Comparison of ENCODE assay signal across 20 cellular contexts in the genomic region with DNA sequence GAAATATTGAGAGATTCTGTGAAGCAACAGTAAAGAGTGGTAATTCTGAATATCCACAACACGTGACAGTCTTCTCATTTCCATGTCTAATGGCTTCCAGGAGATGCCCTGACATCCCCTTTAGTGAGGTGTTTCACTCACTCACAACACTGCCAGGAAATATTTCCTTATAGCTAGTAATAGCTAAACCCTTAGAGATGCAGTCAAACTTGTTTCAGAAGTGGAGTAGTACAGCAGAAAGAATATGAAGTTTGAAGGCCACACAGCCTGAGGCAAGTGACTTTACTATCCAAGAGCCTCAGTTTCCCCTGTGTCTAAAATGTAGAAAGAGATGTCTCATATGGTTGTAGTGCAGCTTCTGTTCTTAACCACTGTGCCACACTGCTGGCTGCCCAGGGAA.
DNase-seq lines count a peak whose midpoint lies in the region; ATAC-seq and TF ChIP-seq lines count a peak whose summit lies in the region.
"Had no signal": no experiment of that assay in that cellular context is flagged by ENCODE, and none has a peak within 500 bp of the region (broad histone marks: within the 10 kb centered on the region; RNA-seq: fewer than 3 reads in every experiment).

No MANE protein-coding gene starts in this region.

- H3K79me1 ChIP-seq in IMR-90 (ENCODE audit: low read depth in 1 of 2, low read length in 2 of 2) (peaks cover 8 to 34% of the 10 kb centered on the region in 2 experiments; a peak in 2 of 4 replicates), mesenchymal stem cell (replicated peaks; ENCODE audit: low read length, poor library complexity, severe bottlenecking) (peaks cover 24% of the 10 kb centered on the region)

- no peaks in the 10 kb centered on the region for H3K9me3 ChIP-seq in IMR-90 (ENCODE audit: control insufficient read depth, insufficient read depth, low read length)
- H3K9me3 ChIP-seq in mesenchymal stem cell (ENCODE audit: control insufficient read depth, low read length) = no peaks in the 10 kb centered on the region
- no peaks in the 10 kb centered on the region for H3K9me3 ChIP-seq in Peyer's patch
- H3K9me3 ChIP-seq: BLaER1, Caco-2, MG63 had no signal

- H4K5ac ChIP-seq in IMR-90 (ENCODE audit: low read depth, low read length) = peak overlapping the region; percentile 31; the same call in 1 of the 2 replicates

- H2AFZ ChIP-seq in IMR-90 (replicated peaks; ENCODE audit: low read length, poor library complexity) = no peak overlapping the region
- no peak overlapping the region for H2AFZ ChIP-seq in mesenchymal stem cell (ENCODE audit: low read depth, low read length)

- dilution Hi-C loops in IMR-90 (cut with HindIII; ENCODE audit: low sequenced_read_pairs, unreplicated experiment) = no loop called here

- ATAC-seq in IMR-90 (ENCODE audit: low read depth) = no peak
- ATAC-seq: K562, Right ventricle myocardium inferior had no signal

- H3K36me3 ChIP-seq in IMR-90 (ENCODE audit: control insufficient read depth, insufficient read depth, low read length) (peaks cover 13% of the 10 kb centered on the region), mesenchymal stem cell (ENCODE audit: control insufficient read depth in 1 of 2, insufficient read depth in 2 of 2, low read depth in 1 of 2, low read length in 2 of 2) (peaks cover 12 to 22% of the 10 kb centered on the region in 2 experiments), Peyer's patch (peaks cover 0 to 21% (median 0%) of the 10 kb centered on the region in 3 donors)

- intact Hi-C loops in IMR-90 (cut with micrococcal nuclease) = no loop called here

- no peaks in the 10 kb centered on the region for H4K20me1 ChIP-seq in IMR-90 (ENCODE audit: insufficient read depth, low read length)
- H4K20me1 ChIP-seq: BLaER1 had no signal

- peak overlapping the region; percentile 25; the same call in 1 of the 2 replicates for H2BK120ac ChIP-seq in IMR-90 (ENCODE audit: low read depth, low read length)
- H2BK120ac ChIP-seq in mesenchymal stem cell (ENCODE audit: low read depth, low read length) = no peak overlapping the region

- H3K4me2 ChIP-seq in IMR-90 (ENCODE audit: low read depth, low read length) (no peak overlapping the region), mesenchymal stem cell (ENCODE audit: low read length, poor library complexity, severe bottlenecking) (no peak overlapping the region)
- H3K4me2 ChIP-seq: BLaER1 had no signal

- H3K14ac ChIP-seq in IMR-90 (replicated peaks; ENCODE audit: low read depth, low read length) (no peak overlapping the region), mesenchymal stem cell (ENCODE audit: low read length in 2 of 2) (no peak overlapping the region)

- H3K4me1 ChIP-seq in IMR-90 (ENCODE audit: control insufficient read depth, insufficient read depth, low read length) (peaks cover 27% of the 10 kb centered on the region), mesenchymal stem cell (ENCODE audit: control insufficient read depth, insufficient read depth, low read depth, low read length) (peaks cover 7% of the 10 kb centered on the region), Peyer's patch (no peaks in the 10 kb centered on the region)
- H3K4me1 ChIP-seq: BLaER1, Caco-2 had no signal

- no TSS peak for BruUV-seq in IMR-90 (replicated peaks; lab: Mats Ljungman, UMichigan)

- H3K4me3 ChIP-seq in IMR-90 (ENCODE audit: insufficient read depth, low read depth, low read length) (no peak overlapping the region), mesenchymal stem cell (ENCODE audit: insufficient read depth in 1 of 2, low read depth in 1 of 2, low read length in 2 of 2) (no peak overlapping the region), Peyer's patch (no peak overlapping the region)
- H3K4me3 ChIP-seq: BLaER1, K562, MG63 had no signal

- in situ Hi-C loops in IMR-90 (cut with MboI; ENCODE audit: low sequenced_read_pairs) = no loop called here

- peaks cover 25% of the 10 kb centered on the region for H3K9me1 ChIP-seq in IMR-90 (ENCODE audit: insufficient read depth, low read length)

- H3K23ac ChIP-seq in IMR-90 (ENCODE audit: low read depth, low read length) = no peak overlapping the region
- H3K23ac ChIP-seq in mesenchymal stem cell (ENCODE audit: low read length in 2 of 2) = no peak overlapping the region

- no peak overlapping the region for H3K56ac ChIP-seq in IMR-90 (ENCODE audit: extremely low read depth, insufficient read depth, low read length)

- H3K27me3 ChIP-seq in IMR-90 (ENCODE audit: control insufficient read depth, insufficient read depth, low read length) (no peaks in the 10 kb centered on the region), mesenchymal stem cell (ENCODE audit: control insufficient read depth in 1 of 2, insufficient read depth in 1 of 2, low read length in 2 of 2) (no peaks in the 10 kb centered on the region), Peyer's patch (no peaks in the 10 kb centered on the region)
- H3K27me3 ChIP-seq: BLaER1, MG63 had no signal

- H3K27ac Mint-ChIP-seq in chondrocyte (ENCODE audit: unreplicated experiment) = peak overlapping the region; percentile 94
- peak overlapping the region; percentile 78 for H3K27ac Mint-ChIP-seq in type B pancreatic cell
- H3K27ac Mint-ChIP-seq: CD4-positive, alpha-beta T cell had no signal

- WGBS in IMR-90 (ENCODE audit: extremely low coverage in 2 of 2, insufficient read length in 1 of 2), 2 experiments = no CpG with 5 or more reads among the region's 1 CpG
- WGBS in mesenchymal stem cell = 100% methylated on average over 1 of the region's 1 CpG

- no peaks in the 10 kb centered on the region for H3K27me3 Mint-ChIP-seq in chondrocyte (ENCODE audit: low read depth)
- H3K27me3 Mint-ChIP-seq in type B pancreatic cell = no peaks in the 10 kb centered on the region
- H3K27me3 Mint-ChIP-seq: CD4-positive, alpha-beta T cell had no signal

- peak overlapping the region; percentile 55 for H3K4ac ChIP-seq in IMR-90 (ENCODE audit: low read depth, low read length)
- no peak overlapping the region for H3K4ac ChIP-seq in mesenchymal stem cell (ENCODE audit: low read depth in 1 of 2, low read length in 2 of 2)

- H2BK15ac ChIP-seq in IMR-90 (ENCODE audit: low read depth, low read length) (no peak overlapping the region), mesenchymal stem cell (ENCODE audit: low read depth, poor library complexity, severe bottlenecking) (no peak overlapping the region)

- H3K18ac ChIP-seq in IMR-90 (ENCODE audit: low read depth, low read length) = no peak overlapping the region; the same call in 1 of the 2 replicates
- no peak overlapping the region for H3K18ac ChIP-seq in mesenchymal stem cell (ENCODE audit: low read depth in 1 of 2, low read length in 2 of 2)

- DNase-seq in IMR-90 (no peak), chondrocyte (ENCODE audit: low spot score) (no peak), mesenchymal stem cell (no peak), type B pancreatic cell (ENCODE audit: extremely low spot score, unreplicated experiment) (no peak), Peyer's patch (no peak), EL (no peak)
- no peak for DNase-seq in activated CD4-positive, alpha-beta T cell treated with anti-CD3 and anti-CD28 coated beads for 48 hours
- DNase-seq: ACHN; Caco-2; CD4-positive, alpha-beta T cell; MG63; NCI-H1048; NCI-H1417 treated with DMSO at 0.1 percent for 48 hours; NCI-H187; NCI-H446; NCI-H526; OCI-M1 had no signal

- peaks cover 41% of the 10 kb centered on the region for H3K4me1 Mint-ChIP-seq in chondrocyte (ENCODE audit: low read depth)
- peaks cover 3% of the 10 kb centered on the region for H3K4me1 Mint-ChIP-seq in type B pancreatic cell (ENCODE audit: unreplicated experiment)

- H4K91ac ChIP-seq in IMR-90 (ENCODE audit: insufficient read depth, low read depth, low read length) (no peak overlapping the region), mesenchymal stem cell (ENCODE audit: low read length) (no peak overlapping the region)

- H2BK12ac ChIP-seq in mesenchymal stem cell (ENCODE audit: low read length in 2 of 2) = no peak overlapping the region

- TF ChIP-seq POLR2A in IMR-90 (IDR thresholded peaks at IDR 0.05; ENCODE audit: low read depth, low read length) (no peak), Peyer's patch (IDR thresholded peaks at IDR 0.05) (no peak)

- H3K27ac ChIP-seq in IMR-90 (ENCODE audit: insufficient read depth, low read length) (no peak overlapping the region), mesenchymal stem cell (ENCODE audit: low read length, poor library complexity, severe bottlenecking) (peak overlapping the region; percentile 45), Peyer's patch (no peak overlapping the region)
- H3K27ac ChIP-seq: BLaER1 had no signal

- H4K8ac ChIP-seq in IMR-90 (ENCODE audit: low read depth in 2 of 2, low read length in 2 of 2) = 0 out of 4 replicates have a peak overlapping the region, but pooled peaks of 1 of the 2 experiments have one; percentile 19
- no peak overlapping the region for H4K8ac ChIP-seq in mesenchymal stem cell (ENCODE audit: low read length)

- H3K9ac ChIP-seq in IMR-90 (ENCODE audit: low read depth, low read length) = no peak overlapping the region
- H3K9ac ChIP-seq in mesenchymal stem cell (ENCODE audit: low read length) = no peak overlapping the region
- H3K9ac ChIP-seq: BLaER1 had no signal

- H2BK20ac ChIP-seq in IMR-90 (ENCODE audit: low read depth, low read length) = 0 out of 2 replicates have a peak overlapping the region, but pooled peaks have one; percentile 2

- no peaks in the 10 kb centered on the region for H3K9me3 Mint-ChIP-seq in chondrocyte (ENCODE audit: low read depth)
- H3K9me3 Mint-ChIP-seq in type B pancreatic cell = no peaks in the 10 kb centered on the region
- H3K9me3 Mint-ChIP-seq: CD4-positive, alpha-beta T cell had no signal

- POLR2A ChIA-PET in IMR-90 (lab: Charles Lee; ENCODE audit: unreplicated experiment) = no interaction called here

- H2AK5ac ChIP-seq in IMR-90 (ENCODE audit: low read depth, low read length) = 0 out of 2 replicates have a peak overlapping the region, but pooled peaks have one; percentile 8
- peak overlapping the region; percentile 80 for H2AK5ac ChIP-seq in mesenchymal stem cell (ENCODE audit: low read length, severe bottlenecking)

- H2AK9ac ChIP-seq in IMR-90 (replicated peaks; ENCODE audit: low read depth, low read length, poor library complexity) = no peak overlapping the region

- no peak for TF ChIP-seq RAD21 in IMR-90 (IDR thresholded peaks at IDR 0.05; ENCODE audit: low read length)

- peak overlapping the region; percentile 12 for H2BK5ac ChIP-seq in IMR-90 (ENCODE audit: low read depth, low read length, poor library complexity, severe bottlenecking)
- H2BK5ac ChIP-seq in mesenchymal stem cell (ENCODE audit: low read depth, low read length, poor library complexity, severe bottlenecking) = no peak overlapping the region

- H3K4me3 Mint-ChIP-seq in chondrocyte (ENCODE audit: unreplicated experiment) (no peak overlapping the region), type B pancreatic cell (no peak overlapping the region)
- H3K4me3 Mint-ChIP-seq: CD4-positive, alpha-beta T cell had no signal

- TF ChIP-seq CTCF in IMR-90 (conservative IDR thresholded peaks at IDR 0.05; ENCODE audit: low read depth, low read length) = no peak
- no peak for TF ChIP-seq CTCF in chondrocyte (IDR thresholded peaks at IDR 0.05)
- TF ChIP-seq CTCF in type B pancreatic cell (conservative IDR thresholded peaks at IDR 0.05) = no peak
- TF ChIP-seq CTCF in Peyer's patch (IDR thresholded peaks at IDR 0.05) = no peak

- H3K36me3 Mint-ChIP-seq in chondrocyte (ENCODE audit: low read depth) (peaks cover 14% of the 10 kb centered on the region), type B pancreatic cell (peaks cover 37% of the 10 kb centered on the region)

- CTCF ChIA-PET in IMR-90 (lab: Yijun Ruan, JAX) = no interaction called here

TF ChIP-seq in IMR-90, 13 proteins besides CTCF, POLR2A, EP300 and RAD21 (continues in another document):
- no peak for TF ChIP-seq NFE2L2 (IDR thresholded peaks at IDR 0.05; ENCODE audit: low read depth, low read length)
